In genomic region chr14:21103710-21104447, GRCh38 we compare ENCODE assay signal across 1 cellular context.
TF ChIP-seq lines count a peak whose summit lies in the region.

No MANE protein-coding gene starts in this region.

TF ChIP-seq in GM12878, 131 proteins besides CTCF, POLR2A, EP300 and RAD21 (continued from another document and continues in another):
- peak; percentile 100 for TF ChIP-seq ZNF207 (IDR thresholded peaks at IDR 0.05; ENCODE audit: borderline replicate concordance)
- no peak for TF ChIP-seq SMC3 (IDR thresholded peaks at IDR 0.05; ENCODE audit: borderline replicate concordance, low read length)
- no peak for TF ChIP-seq IRF4 (IDR thresholded peaks at IDR 0.05; ENCODE audit: low read depth, low read length)
- peak; percentile 97 to 100 for TF ChIP-seq BHLHE40 (IDR thresholded peaks at IDR 0.05; ENCODE audit: borderline replicate concordance in 1 of 2, low read depth in 2 of 2, low read length in 1 of 2)
- TF ChIP-seq TCF12 (IDR thresholded peaks at IDR 0.05; ENCODE audit: low read depth, low read length), result 0 out of 2 replicates have a peak, but pooled peaks have one; percentile 5
- TF ChIP-seq CHD2 (IDR thresholded peaks at IDR 0.05; ENCODE audit: borderline replicate concordance, low read depth, low read length), result peak; percentile 98
- TF ChIP-seq MEF2A (IDR thresholded peaks at IDR 0.05; ENCODE audit: insufficient read depth, low read depth, low read length), result no peak
- peak; percentile 33 for TF ChIP-seq RUNX3 (IDR thresholded peaks at IDR 0.05; ENCODE audit: low read length)
- TF ChIP-seq IRF5 (IDR thresholded peaks at IDR 0.05; ENCODE audit: borderline replicate concordance), result peak; percentile 86
- TF ChIP-seq STAT3 (IDR thresholded peaks at IDR 0.05; ENCODE audit: low read depth, low read length), result no peak
- peak; percentile 84; the same call in 1 of the 2 replicates for TF ChIP-seq PML (IDR thresholded peaks at IDR 0.05; ENCODE audit: low read length)
- TF ChIP-seq ATF7 (IDR thresholded peaks at IDR 0.05; ENCODE audit: low read depth), result peak; percentile 100
- no peak for TF ChIP-seq CBX3 (IDR thresholded peaks at IDR 0.05; ENCODE audit: borderline replicate concordance, low read depth)
- TF ChIP-seq ZBTB4 (CRISPR knock-in tag; IDR thresholded peaks at IDR 0.05), result no peak
- TF ChIP-seq LARP7 (IDR thresholded peaks at IDR 0.05), result peak; percentile 91
- peak; percentile 45 for TF ChIP-seq SP1 (IDR thresholded peaks at IDR 0.05; ENCODE audit: low read depth, low read length)
- TF ChIP-seq PBX3 (IDR thresholded peaks at IDR 0.05; ENCODE audit: insufficient replicate concordance, low read depth, low read length), result peak; percentile 86
- TF ChIP-seq NR2F1 (conservative IDR thresholded peaks at IDR 0.05), result peak; percentile 99
- TF ChIP-seq CHD1 (IDR thresholded peaks at IDR 0.05; ENCODE audit: low read depth, low read length), result peak; percentile 99
- peak; percentile 57 for TF ChIP-seq IRF3 (IDR thresholded peaks at IDR 0.05)
- TF ChIP-seq SMAD1 (IDR thresholded peaks at IDR 0.05; ENCODE audit: low read depth, partially characterized antibody), result peak; percentile 12
- TF ChIP-seq KLF5 (IDR thresholded peaks at IDR 0.05; ENCODE audit: partially characterized antibody), result peak; percentile 100
- peak; percentile 12 for TF ChIP-seq MEF2B (IDR thresholded peaks at IDR 0.05; ENCODE audit: partially characterized antibody, poor library complexity, severe bottlenecking)
- TF ChIP-seq RB1 (IDR thresholded peaks at IDR 0.05; ENCODE audit: borderline replicate concordance), result peak; percentile 99; the same call in 1 of the 2 replicates
- TF ChIP-seq SMAD5 (IDR thresholded peaks at IDR 0.05; ENCODE audit: low read depth), result peak; percentile 87
- no peak for TF ChIP-seq FOXM1 (IDR thresholded peaks at IDR 0.05; ENCODE audit: low read depth, low read length)
- no peak for TF ChIP-seq HDAC2 (IDR thresholded peaks at IDR 0.05)
- peak; percentile 51; the same call in 1 of the 2 replicates for TF ChIP-seq TBL1XR1 (IDR thresholded peaks at IDR 0.05; ENCODE audit: low read depth, low read length)
- peak; percentile 75 for TF ChIP-seq ZBTB40 (IDR thresholded peaks at IDR 0.05; ENCODE audit: borderline replicate concordance)
- TF ChIP-seq SMARCA5 (IDR thresholded peaks at IDR 0.05), result peak; percentile 64; the same call in 1 of the 2 replicates
- TF ChIP-seq ZNF687 (IDR thresholded peaks at IDR 0.05), result peak; percentile 66; the same call in 1 of the 2 replicates
- TF ChIP-seq SUZ12 (IDR thresholded peaks at IDR 0.05; ENCODE audit: unreplicated experiment), result no peak
- TF ChIP-seq E2F8 (IDR thresholded peaks at IDR 0.05; ENCODE audit: low read depth, partially characterized antibody), result peak; percentile 31
- TF ChIP-seq MXI1 (IDR thresholded peaks at IDR 0.05; ENCODE audit: low read depth, low read length), result peak; percentile 47
- TF ChIP-seq BACH1 (IDR thresholded peaks at IDR 0.05; ENCODE audit: borderline replicate concordance), result peak; percentile 77
- peak; percentile 43; the same call in 1 of the 2 replicates for TF ChIP-seq JUNB (IDR thresholded peaks at IDR 0.05)
- no peak for TF ChIP-seq EED (IDR thresholded peaks at IDR 0.05; ENCODE audit: low read depth)
- TF ChIP-seq BCLAF1 (IDR thresholded peaks at IDR 0.05), result peak; percentile 100
- peak; percentile 84 for TF ChIP-seq RELA (IDR thresholded peaks at IDR 0.05; ENCODE audit: borderline replicate concordance, partially characterized antibody)
- peak; percentile 99 for TF ChIP-seq STAT1 (conservative IDR thresholded peaks at IDR 0.05)
- peak; percentile 80; the same call in 1 of the 2 replicates for TF ChIP-seq TAF1 (IDR thresholded peaks at IDR 0.05; ENCODE audit: borderline replicate concordance, low read depth, low read length)
- TF ChIP-seq FOXK2 (IDR thresholded peaks at IDR 0.05), result peak; percentile 100
